8 cellular contexts compared by ENCODE assay signal in the genomic region with DNA sequence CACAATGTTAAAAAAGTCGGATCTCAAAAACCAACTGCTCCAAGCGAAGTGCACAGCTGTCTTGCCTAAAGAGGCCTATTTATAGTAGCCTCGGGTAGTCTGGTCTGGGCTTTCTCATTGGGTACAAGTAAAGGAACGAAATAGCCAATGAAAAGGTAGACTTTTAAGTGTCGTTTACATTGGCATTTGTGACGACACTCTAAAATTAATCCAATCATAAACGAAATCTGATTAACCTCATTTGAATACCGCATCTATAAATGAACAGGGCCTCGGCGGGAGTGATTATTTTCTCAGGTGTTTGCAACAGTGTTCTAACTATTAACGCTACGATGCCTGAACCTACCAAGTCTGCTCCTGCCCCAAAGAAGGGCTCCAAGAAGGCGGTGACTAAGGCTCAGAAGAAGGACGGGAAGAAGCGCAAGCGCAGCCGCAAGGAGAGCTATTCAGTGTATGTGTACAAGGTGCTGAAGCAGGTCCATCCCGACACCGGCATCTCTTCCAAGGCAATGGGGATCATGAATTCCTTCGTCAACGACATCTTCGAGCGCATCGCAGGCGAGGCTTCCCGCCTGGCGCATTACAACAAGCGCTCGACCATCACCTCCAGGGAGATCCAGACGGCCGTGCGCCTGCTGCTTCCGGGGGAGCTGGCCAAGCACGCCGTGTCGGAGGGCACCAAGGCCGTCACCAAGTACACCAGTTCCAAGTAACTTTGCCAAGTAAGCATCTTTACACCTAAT.
DNase-seq lines count a peak whose midpoint lies in the region; ATAC-seq and TF ChIP-seq lines count a peak whose summit lies in the region.

No MANE protein-coding gene starts in this region.

- no peak for TF ChIP-seq CTCF in AG09319 (IDR thresholded peaks at IDR 0.05; ENCODE audit: low read depth, low read length)
- no peak for TF ChIP-seq CTCF in choroid plexus epithelial cell (conservative IDR thresholded peaks at IDR 0.05; ENCODE audit: low read depth, low read length)
- TF ChIP-seq CTCF in kidney epithelial cell (IDR thresholded peaks at IDR 0.05; ENCODE audit: insufficient read depth, low read length, poor library complexity, severe bottlenecking), result no peak

- no peaks in the 10 kb centered on the region for H3K27me3 ChIP-seq in kidney epithelial cell (ENCODE audit: control insufficient read depth, insufficient read depth, low read length)

- ATAC-seq in GM19035 (IDR thresholded peaks at IDR 0.05; ENCODE audit: unreplicated experiment) (peak; percentile 65), HG03354 (IDR thresholded peaks at IDR 0.05; ENCODE audit: poor library complexity, severe bottlenecking, unreplicated experiment) (peak; percentile 70)

- H3K36me3 ChIP-seq in kidney epithelial cell (ENCODE audit: control insufficient read depth, insufficient read depth, low read length), result no peaks in the 10 kb centered on the region

- DNase-seq in AG09319 (ENCODE audit: extremely low read depth, low read depth) (peak; percentile 96), NCI-H460 (ENCODE audit: extremely low read depth, low read depth) (peak; percentile 97), choroid plexus epithelial cell (ENCODE audit: low read depth) (peak; percentile 99), kidney epithelial cell (ENCODE audit: low read depth) (peak; percentile 99)
- peak; percentile 79 for DNase-seq in activated CD4-positive, alpha-beta T cell treated with anti-CD3 and anti-CD28 coated beads for 1 hour
- peak; percentile 80 for DNase-seq in stimulated activated CD4-positive, alpha-beta T cell treated with anti-CD3 and anti-CD28 coated beads, Interleukin-15, amount 100 ng/mL, for 24 hours

- H3K4me3 ChIP-seq in choroid plexus epithelial cell (ENCODE audit: low read depth, low read length) (peak overlapping the region; percentile 77), kidney epithelial cell (ENCODE audit: low read depth, low read length) (peak overlapping the region; percentile 91)

Comparison
In these comparisons a context has a peak if more than half of its experiments do, and no peak if none do; other contexts are left out.
1. Peak in every context shown above with its lines: DNase-seq, ATAC-seq and H3K4me3 ChIP-seq.